In genomic region chrX:26958261-26958660, GRCh38 we compare ENCODE assay signal across 27 cellular contexts.
"Had no signal": no experiment of that assay in that cellular context is flagged by ENCODE, and none has a peak within 500 bp of the region (broad histone marks: within the 10 kb centered on the region; RNA-seq: fewer than 3 reads in every experiment).

No MANE protein-coding gene starts in this region.

- FAIRE-seq: endometrium, endothelial cell of umbilical vein, frontal cortex had no signal

- H3K27ac ChIP-seq: colonic mucosa, coronary artery, dorsolateral prefrontal cortex, epithelial cell of prostate, esophagus muscularis mucosa, esophagus squamous epithelium, foreskin keratinocyte, gastrocnemius medialis, gastroesophageal sphincter, heart left ventricle, heart right ventricle had no signal

- H3K36me3 ChIP-seq: colonic mucosa, esophagus muscularis mucosa, esophagus squamous epithelium, gastrocnemius medialis, gastroesophageal sphincter, heart left ventricle, heart right ventricle had no signal

- H3K4me3 ChIP-seq: colonic mucosa, coronary artery, dorsolateral prefrontal cortex, esophagus muscularis mucosa, esophagus squamous epithelium, gastrocnemius medialis, gastroesophageal sphincter, heart left ventricle, heart right ventricle had no signal

- H3K4me1 ChIP-seq: colonic mucosa, esophagus muscularis mucosa, esophagus squamous epithelium, foreskin keratinocyte, gastrocnemius medialis, gastroesophageal sphincter, heart left ventricle, heart right ventricle had no signal

- H3K27me3 ChIP-seq: colonic mucosa, esophagus muscularis mucosa, esophagus squamous epithelium, foreskin keratinocyte, gastrocnemius medialis, gastroesophageal sphincter, heart left ventricle, heart right ventricle had no signal

- ATAC-seq: effector memory CD8-positive, alpha-beta T cell; esophagus mucosa; foreskin keratinocyte; gastrocnemius medialis; gastroesophageal sphincter; heart left ventricle; heart right ventricle had no signal

- H3K9me3 ChIP-seq: colonic mucosa, esophagus muscularis mucosa, esophagus squamous epithelium, gastrocnemius medialis, gastroesophageal sphincter, heart left ventricle, heart right ventricle had no signal

- DNase-seq: colonic mucosa; cortex of kidney; dermis blood vessel endothelial cell; dorsolateral prefrontal cortex; effector CD4-positive, alpha-beta T cell; effector CD8-positive, alpha-beta T cell; effector memory CD4-positive, alpha-beta T cell; effector memory CD8-positive, alpha-beta T cell; endodermal cell; erythroblast; esophagus squamous epithelium; foreskin fibroblast; foreskin keratinocyte; foreskin melanocyte; gastrocnemius medialis; glutamatergic neuron; head of caudate nucleus; heart left ventricle; heart right ventricle had no signal
